ENCODE assay signal across 22 cellular contexts in genomic region chr2:176101216-176101845, GRCh38. TPM values are rescaled to one million over a fixed set of nuclear protein-coding genes. Genes with fewer than 3 reads are reported as not detected.
"Had no signal": no experiment of that assay in that cellular context is flagged by ENCODE, and none has a peak within 500 bp of the region (broad histone marks: within the 10 kb centered on the region; RNA-seq: fewer than 3 reads in every experiment).

No MANE protein-coding gene starts in this region.

- H3K9me3 ChIP-seq: esophagus muscularis mucosa, gastrocnemius medialis, heart right ventricle, neutrophil, right atrium auricular region had no signal

- H3K27ac ChIP-seq: epithelial cell of prostate, esophagus muscularis mucosa, gastrocnemius medialis, heart right ventricle, neutrophil, right atrium auricular region had no signal

- ATAC-seq: effector memory CD8-positive, alpha-beta T cell; gastrocnemius medialis; heart right ventricle; left cardiac atrium had no signal

- H3K36me3 Mint-ChIP-seq: type B pancreatic cell had no signal

- H3K36me3 ChIP-seq: esophagus muscularis mucosa, gastrocnemius medialis, heart right ventricle, neutrophil, right atrium auricular region had no signal

- H3K9me3 Mint-ChIP-seq: effector memory CD8-positive, alpha-beta T cell; nephron; type B pancreatic cell had no signal

- DNase-seq: effector memory CD8-positive, alpha-beta T cell; gastrocnemius medialis; heart right ventricle; immature natural killer cell; left cardiac atrium; mesendoderm; naive B cell; small intestine; stimulated activated CD4-positive, alpha-beta T cell treated with anti-CD3 and anti-CD28 coated beads, Interleukin-2, amount 100 ng/mL, for 48 hours; stimulated activated naive CD4-positive, alpha-beta T cell treated with Interleukin-2 at 50 U/mL for 16 hours had no signal

- H3K27ac Mint-ChIP-seq: effector memory CD8-positive, alpha-beta T cell; immature natural killer cell; nephron; type B pancreatic cell had no signal

- H3K4me3 ChIP-seq: esophagus muscularis mucosa, gastrocnemius medialis, heart right ventricle, right atrium auricular region had no signal

- H3K4me3 Mint-ChIP-seq: effector memory CD8-positive, alpha-beta T cell; immature natural killer cell; type B pancreatic cell had no signal

RNA-seq across cellular contexts. Expression of gene HOXD12, which starts 1.7 kb away (rescaled TPM):
- total RNA-seq: esophagus muscularis mucosa, fibroblast of villous mesenchyme, gastrocnemius medialis, heart right ventricle, kidney, left cardiac atrium, liver, lung microvascular endothelial cell, osteoblast, right atrium auricular region had no signal
- polyA plus RNA-seq: heart right ventricle, immature natural killer cell, liver, small intestine, thymus had no signal

RNA-seq across cellular contexts. Expression of gene HOXD11, which starts 5.7 kb away (rescaled TPM):
- total RNA-seq: esophagus muscularis mucosa, heart right ventricle, left cardiac atrium, liver, lung microvascular endothelial cell, osteoblast, right atrium auricular region had no signal
- polyA plus RNA-seq: heart right ventricle, immature natural killer cell, liver, small intestine had no signal

RNA-seq across cellular contexts. Expression of gene HOXD13, which starts 8.8 kb away (rescaled TPM):
- total RNA-seq: esophagus muscularis mucosa, gastrocnemius medialis, heart right ventricle, kidney, left cardiac atrium, liver, lung microvascular endothelial cell, osteoblast, right atrium auricular region had no signal
- polyA plus RNA-seq: heart right ventricle, immature natural killer cell, liver, small intestine had no signal

RNA-seq across cellular contexts. Expression of gene HOXD10, which starts 15.2 kb away (rescaled TPM):
- total RNA-seq: heart right ventricle, left cardiac atrium, liver, osteoblast, right atrium auricular region had no signal
- polyA plus RNA-seq: heart right ventricle, immature natural killer cell, liver had no signal

RNA-seq across cellular contexts. Expression of gene EVX2, which starts 17.6 kb away (rescaled TPM):
- total RNA-seq: fibroblast of villous mesenchyme, gastrocnemius medialis, heart right ventricle, kidney, left cardiac atrium, liver, lung microvascular endothelial cell, osteoblast, right atrium auricular region had no signal
- polyA plus RNA-seq: heart right ventricle, immature natural killer cell, liver, small intestine, thymus had no signal
